9 cellular contexts compared by ENCODE assay signal in genomic region chr10:73576178-73576889, GRCh38. TPM values are rescaled to one million over a fixed set of nuclear protein-coding genes. Genes with fewer than 3 reads are reported as not detected.
DNase-seq lines count a peak whose midpoint lies in the region; TF ChIP-seq lines count a peak whose summit lies in the region.
"Had no signal": no experiment of that assay in that cellular context is flagged by ENCODE, and none has a peak within 500 bp of the region (broad histone marks: within the 10 kb centered on the region; RNA-seq: fewer than 3 reads in every experiment).

No MANE protein-coding gene starts in this region.

- H3K23ac ChIP-seq in neuronal stem cell (ENCODE audit: low read depth, low read length, poor library complexity), result no peak overlapping the region

- H2BK5ac ChIP-seq in neuronal stem cell (ENCODE audit: low read length), result no peak overlapping the region

- H3K4ac ChIP-seq in neuronal stem cell (ENCODE audit: low read length), result no peak overlapping the region

- H3K4me1 Mint-ChIP-seq in nephron progenitor cell (no peaks in the 10 kb centered on the region), glutamatergic neuron (ENCODE audit: low read depth, unreplicated experiment) (no peaks in the 10 kb centered on the region)

- H3K79me1 ChIP-seq in neuronal stem cell (ENCODE audit: low read depth, low read length), result peaks cover 8% of the 10 kb centered on the region

- WGBS in esophagus, 2 donors, result 36 to 37% methylated on average over 4 of the region's 4 CpGs
- WGBS in neuronal stem cell (ENCODE audit: extremely low coverage in 2 of 2, insufficient read length in 2 of 2, insufficient replicate concordance in 1 of 2), 2 donors, result no CpG with 5 or more reads among the region's 4 CpGs

- H3K36me3 Mint-ChIP-seq in nephron progenitor cell (ENCODE audit: low read depth) (peaks cover 11% of the 10 kb centered on the region), glutamatergic neuron (ENCODE audit: unreplicated experiment) (no peaks in the 10 kb centered on the region)

- H3K18ac ChIP-seq in neuronal stem cell (ENCODE audit: low read length), result no peak overlapping the region

- H3K36me3 ChIP-seq in esophagus (ENCODE audit: control insufficient read depth in 2 of 2, insufficient read depth in 2 of 2, low read length in 1 of 2) (no peaks in the 10 kb centered on the region), neuronal stem cell (replicated peaks in 1 of 2; ENCODE audit: control insufficient read depth in 2 of 2, insufficient read depth in 2 of 2, low read length in 2 of 2) (peaks cover 9 to 49% of the 10 kb centered on the region in 2 donors)

- H3K27ac Mint-ChIP-seq in nephron progenitor cell, result peak overlapping the region; percentile 74
- H3K27ac Mint-ChIP-seq in glutamatergic neuron (ENCODE audit: unreplicated experiment), result no peak overlapping the region

- H2AFZ ChIP-seq in neuronal stem cell (ENCODE audit: low read length), result no peak overlapping the region

- DNase-seq in AG08395 (ENCODE audit: low spot score), result peak; percentile 86
- peak; percentile 45 for DNase-seq in MV-4-11 (lab: John Stamatoyannopoulos, UW)
- no peak for DNase-seq in nephron progenitor cell
- DNase-seq in glutamatergic neuron, result no peak
- DNase-seq in NCI-H345 (lab: John Stamatoyannopoulos, UW), result no peak
- no peak for DNase-seq in neuronal stem cell (ENCODE audit: low spot score)
- no peak for DNase-seq in amniotic stem cell (lab: John Stamatoyannopoulos, UW)
- DNase-seq: NCI-H226 had no signal

- no peak overlapping the region for H3K14ac ChIP-seq in neuronal stem cell (ENCODE audit: low read length)

- no peak overlapping the region for H2AK5ac ChIP-seq in neuronal stem cell (ENCODE audit: low read depth, low read length)

- H3K4me2 ChIP-seq in neuronal stem cell (ENCODE audit: insufficient read depth, low read length, poor library complexity, severe bottlenecking), result no peak overlapping the region

- no peak overlapping the region for H4K8ac ChIP-seq in neuronal stem cell (ENCODE audit: low read depth, low read length)

- H3K9ac ChIP-seq in neuronal stem cell (ENCODE audit: low read depth, low read length, poor library complexity), result no peak overlapping the region

- no peak overlapping the region for H4K91ac ChIP-seq in neuronal stem cell (ENCODE audit: low read depth, low read length, poor library complexity)

- no peaks in the 10 kb centered on the region for H3K4me1 ChIP-seq in esophagus (ENCODE audit: control insufficient read depth in 2 of 2, insufficient read depth in 2 of 2, low read length in 1 of 2)
- H3K4me1 ChIP-seq in neuronal stem cell (ENCODE audit: control insufficient read depth in 2 of 2, insufficient read depth in 1 of 2, low read depth in 1 of 2, low read length in 2 of 2), result peaks cover 0 to 6% of the 10 kb centered on the region in 2 donors

- H3K9me3 Mint-ChIP-seq in nephron progenitor cell, result no peaks in the 10 kb centered on the region
- H3K9me3 Mint-ChIP-seq in glutamatergic neuron (ENCODE audit: unreplicated experiment), result no peaks in the 10 kb centered on the region

- H3K9me3 ChIP-seq in esophagus (ENCODE audit: control insufficient read depth in 2 of 2, insufficient read depth in 1 of 2, low read depth in 1 of 2, low read length in 1 of 2), result no peaks in the 10 kb centered on the region
- H3K9me3 ChIP-seq in neuronal stem cell (replicated peaks in 1 of 2; ENCODE audit: control insufficient read depth in 2 of 2, insufficient read depth in 1 of 2, low read depth in 1 of 2, low read length in 2 of 2), result no peaks in the 10 kb centered on the region

- H3K4me3 Mint-ChIP-seq in nephron progenitor cell (no peak overlapping the region), glutamatergic neuron (ENCODE audit: unreplicated experiment) (no peak overlapping the region)

- no peak overlapping the region for H2BK120ac ChIP-seq in neuronal stem cell (ENCODE audit: low read depth, low read length)

- peak overlapping the region in 1 of 2 donors; percentile 33 for H3K4me3 ChIP-seq in esophagus (ENCODE audit: low read depth in 1 of 2, low read length in 2 of 2)
- no peak overlapping the region for H3K4me3 ChIP-seq in neuronal stem cell (ENCODE audit: low read length in 2 of 2)

- H3K27me3 ChIP-seq in esophagus (ENCODE audit: control insufficient read depth in 1 of 2, insufficient read depth in 2 of 2, low read length in 2 of 2), result no peaks in the 10 kb centered on the region
- no peaks in the 10 kb centered on the region for H3K27me3 ChIP-seq in neuronal stem cell (ENCODE audit: control insufficient read depth in 3 of 3, insufficient read depth in 3 of 3, low read depth in 1 of 3, low read length in 3 of 3)

- H3K27me3 Mint-ChIP-seq in nephron progenitor cell (ENCODE audit: low read depth, poor library complexity), result no peaks in the 10 kb centered on the region
- H3K27me3 Mint-ChIP-seq in glutamatergic neuron (ENCODE audit: unreplicated experiment), result peaks cover 1% of the 10 kb centered on the region

- TF ChIP-seq CTCF in nephron progenitor cell (IDR thresholded peaks at IDR 0.05) (no peak), glutamatergic neuron (IDR thresholded peaks at IDR 0.05; ENCODE audit: partially characterized antibody, unreplicated experiment) (no peak)

- H2BK12ac ChIP-seq in neuronal stem cell (ENCODE audit: low read length), result no peak overlapping the region

- H3K27ac ChIP-seq in esophagus (ENCODE audit: low read depth in 2 of 2, low read length in 1 of 2) (peak overlapping the region; percentile 62 to 80), neuronal stem cell (replicated peaks; ENCODE audit: low read length) (no peak overlapping the region)

- H2BK15ac ChIP-seq in neuronal stem cell (ENCODE audit: low read length), result no peak overlapping the region

RNA-seq across cellular contexts. Expression of gene USP54, which starts 14.8 kb away (rescaled TPM):
- 10 to 100 TPM; 16.8 to 23.7 TPM for polyA plus RNA-seq in esophagus
- total RNA-seq in glutamatergic neuron (ENCODE audit: unreplicated experiment), result 9.1 TPM
- polyA plus RNA-seq in neuronal stem cell (2013, experiment 1 of 2), result 80.7 TPM
- polyA plus RNA-seq in neuronal stem cell (2013, experiment 2 of 2), result 79.9 TPM

Comparison
In these comparisons a context has a peak if more than half of its experiments do, and no peak if none do; other contexts are left out.
1. DNase-seq: peak in AG08395 (single experiment) and MV-4-11 (single experiment); none in nephron progenitor cell (single experiment), glutamatergic neuron (single experiment), NCI-H345 (single experiment), neuronal stem cell (single experiment) and amniotic stem cell (single experiment).